ENCODE assay signal across 20 cellular contexts in genomic region chr1:150558328-150558727, GRCh38. TPM values are rescaled to one million over a fixed set of nuclear protein-coding genes. Genes with fewer than 3 reads are reported as not detected.
A peak's percentile ranks its signal among the peaks of the same experiment; 100 is the strongest.
DNase-seq lines count a peak whose midpoint lies in the region; ATAC-seq, FAIRE-seq and TF ChIP-seq lines count a peak whose summit lies in the region.
"Had no signal": no experiment of that assay in that cellular context is flagged by ENCODE, and none has a peak within 500 bp of the region (broad histone marks: within the 10 kb centered on the region; RNA-seq: fewer than 3 reads in every experiment).

No MANE protein-coding gene starts in this region.

- no peaks in the 10 kb centered on the region for H3K9me3 ChIP-seq in ascending aorta
- H3K9me3 ChIP-seq in endothelial cell of umbilical vein (replicated peaks; ENCODE audit: control insufficient read depth, insufficient read depth, low read length) = no peaks in the 10 kb centered on the region
- peaks cover 0 to 2% of the 10 kb centered on the region in 2 donors for H3K9me3 ChIP-seq in neuronal stem cell (replicated peaks in 1 of 2; ENCODE audit: control insufficient read depth in 2 of 2, insufficient read depth in 1 of 2, low read depth in 1 of 2, low read length in 2 of 2)
- no peaks in the 10 kb centered on the region for H3K9me3 ChIP-seq in thoracic aorta
- no peaks in the 10 kb centered on the region for H3K9me3 ChIP-seq in CD8-positive, alpha-beta T cell (ENCODE audit: low read length)

- no peak overlapping the region for H2BK120ac ChIP-seq in neuronal stem cell (ENCODE audit: low read depth, low read length)

- H2BK12ac ChIP-seq in neuronal stem cell (ENCODE audit: low read length) = no peak overlapping the region

- no peak for ATAC-seq in thoracic aorta (ENCODE audit: insufficient number of reproducible peaks, low FRiP score, low read depth)
- ATAC-seq in CD8-positive, alpha-beta T cell = no peak
- ATAC-seq in activated T-helper 17 cell treated with anti-CD3 and anti-CD28 coated beads, Interleukin-2, amount 50 U/mL, for 72 hours (replicated peaks) = no peak
- ATAC-seq: activated CD4-positive, alpha-beta T cell treated with anti-CD3 and anti-CD28 coated beads for 36 hours; esophagus mucosa; GM12878; sciatic nerve had no signal

- no peak for TF ChIP-seq POLR2A in endothelial cell of umbilical vein (IDR thresholded peaks at IDR 0.05; ENCODE audit: low read depth, low read length)

- H2BK15ac ChIP-seq in neuronal stem cell (ENCODE audit: low read length) = no peak overlapping the region

- dilution Hi-C loops in endothelial cell of umbilical vein (cut with MboI; ENCODE audit: extremely low pct_ligation_motif_present, low sequenced_read_pairs) = no loop called here

- H3K79me1 ChIP-seq in neuronal stem cell (ENCODE audit: low read depth, low read length) = peaks cover 5% of the 10 kb centered on the region

- FAIRE-seq in endothelial cell of umbilical vein (lab: Jason Lieb, UNC) = no peak
- FAIRE-seq: GM12878 had no signal

- H3K27ac Mint-ChIP-seq in CD8-positive, alpha-beta T cell = no peak overlapping the region
- no peak overlapping the region for H3K27ac Mint-ChIP-seq in activated T-helper 17 cell treated with anti-CD3 and anti-CD28 coated beads, Interleukin-2, amount 50 U/mL, for 72 hours
- no peak overlapping the region for H3K27ac Mint-ChIP-seq in chondrocyte (ENCODE audit: unreplicated experiment)
- H3K27ac Mint-ChIP-seq: activated CD4-positive, alpha-beta T cell treated with anti-CD3 and anti-CD28 coated beads for 36 hours; B cell had no signal

- H3K36me3 ChIP-seq in ascending aorta = peaks cover 7 to 36% of the 10 kb centered on the region in 2 donors
- peaks cover 0 to 4% of the 10 kb centered on the region in 2 experiments for H3K36me3 ChIP-seq in endothelial cell of umbilical vein (ENCODE audit: control insufficient read depth in 2 of 2, extremely low read depth in 1 of 2, insufficient read depth in 2 of 2, low read length in 2 of 2)
- peaks cover 3 to 4% of the 10 kb centered on the region in 2 donors for H3K36me3 ChIP-seq in neuronal stem cell (replicated peaks in 1 of 2; ENCODE audit: control insufficient read depth in 2 of 2, insufficient read depth in 2 of 2, low read length in 2 of 2)
- H3K36me3 ChIP-seq in thoracic aorta = peaks cover 4% of the 10 kb centered on the region
- H3K36me3 ChIP-seq in CD8-positive, alpha-beta T cell (ENCODE audit: insufficient read depth, low read length) = no peaks in the 10 kb centered on the region

- peak overlapping the region; percentile 57 for H3K9ac ChIP-seq in endothelial cell of umbilical vein (replicated peaks; ENCODE audit: extremely low read depth, insufficient read depth, low read length)
- H3K9ac ChIP-seq in neuronal stem cell (ENCODE audit: low read depth, low read length, poor library complexity) = no peak overlapping the region

- H4K8ac ChIP-seq in neuronal stem cell (ENCODE audit: low read depth, low read length) = no peak overlapping the region

- POLR2A ChIA-PET in endothelial cell of umbilical vein (lab: Charles Lee) = interaction anchor here (1.0 to 1.4 kb wide), 2 partner anchors 10 to 21 kb away, joined by 5 to 6 read pairs; partner anchors contain the start of gene MCL1
- POLR2A ChIA-PET in CD8-positive, alpha-beta T cell (lab: Charles Lee) = interaction anchor here (6.6 to 14.6 kb wide), 2 partner anchors 18 to 72 kb away, joined by 67 to 584 read pairs; partner anchors contain the start of genes ENSA and MCL1

- H3K27ac ChIP-seq in ascending aorta = peak overlapping the region; percentile 98 to 100
- H3K27ac ChIP-seq in endothelial cell of umbilical vein (ENCODE audit: insufficient read depth, low read depth, low read length) = peak overlapping the region; percentile 62
- H3K27ac ChIP-seq in neuronal stem cell (replicated peaks; ENCODE audit: low read length) = no peak overlapping the region
- peak overlapping the region; percentile 99 to 100 for H3K27ac ChIP-seq in thoracic aorta
- no peak overlapping the region for H3K27ac ChIP-seq in CD8-positive, alpha-beta T cell (ENCODE audit: low read depth, low read length)

- no TSS peak for BruUV-seq in endothelial cell of umbilical vein (replicated peaks; lab: Mats Ljungman, UMichigan)

- H3K18ac ChIP-seq in neuronal stem cell (ENCODE audit: low read length) = no peak overlapping the region

- no peaks in the 10 kb centered on the region for H3K9me3 Mint-ChIP-seq in CD8-positive, alpha-beta T cell
- H3K9me3 Mint-ChIP-seq in activated T-helper 17 cell treated with anti-CD3 and anti-CD28 coated beads, Interleukin-2, amount 50 U/mL, for 72 hours = no peaks in the 10 kb centered on the region
- no peaks in the 10 kb centered on the region for H3K9me3 Mint-ChIP-seq in chondrocyte (ENCODE audit: low read depth)

- peak overlapping the region; percentile 75 for H3K4me2 ChIP-seq in endothelial cell of umbilical vein (ENCODE audit: insufficient read depth, low read length)
- no peak overlapping the region for H3K4me2 ChIP-seq in neuronal stem cell (ENCODE audit: insufficient read depth, low read length, poor library complexity, severe bottlenecking)

- H3K4me3 Mint-ChIP-seq in CD8-positive, alpha-beta T cell = no peak overlapping the region
- H3K4me3 Mint-ChIP-seq in activated T-helper 17 cell treated with anti-CD3 and anti-CD28 coated beads, Interleukin-2, amount 50 U/mL, for 72 hours = no peak overlapping the region
- no peak overlapping the region for H3K4me3 Mint-ChIP-seq in chondrocyte (ENCODE audit: unreplicated experiment)
- H3K4me3 Mint-ChIP-seq: activated CD4-positive, alpha-beta T cell treated with anti-CD3 and anti-CD28 coated beads for 36 hours; B cell had no signal

- no peaks in the 10 kb centered on the region for H3K27me3 Mint-ChIP-seq in CD8-positive, alpha-beta T cell (ENCODE audit: low read depth)
- no peaks in the 10 kb centered on the region for H3K27me3 Mint-ChIP-seq in activated T-helper 17 cell treated with anti-CD3 and anti-CD28 coated beads, Interleukin-2, amount 50 U/mL, for 72 hours
- no peaks in the 10 kb centered on the region for H3K27me3 Mint-ChIP-seq in chondrocyte (ENCODE audit: low read depth)
- H3K27me3 Mint-ChIP-seq: activated CD4-positive, alpha-beta T cell treated with anti-CD3 and anti-CD28 coated beads for 36 hours; B cell had no signal

- H3K4me3 ChIP-seq in ascending aorta = peak overlapping the region in 1 of 2 donors; percentile 63
- peak overlapping the region; percentile 30 to 58 (median 43) for H3K4me3 ChIP-seq in endothelial cell of umbilical vein (replicated peaks in 1 of 3; ENCODE audit: insufficient read depth in 1 of 3, low read depth in 1 of 3, low read length in 3 of 3)
- no peak overlapping the region for H3K4me3 ChIP-seq in neuronal stem cell (ENCODE audit: low read length in 2 of 2)
- peak overlapping the region; percentile 71 for H3K4me3 ChIP-seq in thoracic aorta
- H3K4me3 ChIP-seq in CD8-positive, alpha-beta T cell (ENCODE audit: low read depth, low read length) = no peak overlapping the region
- H3K4me3 ChIP-seq: GM12878 had no signal

- peak overlapping the region; percentile 59 for H2AK5ac ChIP-seq in neuronal stem cell (ENCODE audit: low read depth, low read length)

- intact Hi-C loops in ascending aorta (cut with DNase I) = loop anchor here (10.0 kb wide), 3 partner anchors 136 to 416 kb away; partner anchors contain the start of genes ARNT, CERS2 and GOLPH3L
- intact Hi-C loops in endothelial cell of umbilical vein (cut with micrococcal nuclease) = loop anchor here (2.0 kb wide), 1 partner anchor 72 kb away; the partner anchor contains the start of gene TARS2
- intact Hi-C loops in CD8-positive, alpha-beta T cell (cut with DNase I, micrococcal nuclease) = no loop called here

- no peaks in the 10 kb centered on the region for H3K9me1 ChIP-seq in endothelial cell of umbilical vein (replicated peaks; ENCODE audit: control insufficient read depth, extremely low read depth, insufficient read depth, low read length)

- peaks cover 4% of the 10 kb centered on the region for H3K79me2 ChIP-seq in endothelial cell of umbilical vein (ENCODE audit: control insufficient read depth, insufficient read depth, low read length)

- TF ChIP-seq CTCF in ascending aorta (IDR thresholded peaks at IDR 0.05) (no peak), endothelial cell of umbilical vein (IDR thresholded peaks at IDR 0.05; ENCODE audit: extremely low read depth in 1 of 2, insufficient read depth in 1 of 2, low read depth in 1 of 2, low read length in 2 of 2) (no peak), thoracic aorta (IDR thresholded peaks at IDR 0.05) (no peak), chondrocyte (IDR thresholded peaks at IDR 0.05) (no peak)
- no peak for TF ChIP-seq CTCF in CD8-positive, alpha-beta T cell (IDR thresholded peaks at IDR 0.05)

- H3K4me1 ChIP-seq in ascending aorta (peaks cover 32 to 53% of the 10 kb centered on the region in 2 donors), endothelial cell of umbilical vein (ENCODE audit: control insufficient read depth, extremely low read depth, insufficient read depth, low read length) (peaks cover 43% of the 10 kb centered on the region), neuronal stem cell (ENCODE audit: control insufficient read depth in 2 of 2, insufficient read depth in 1 of 2, low read depth in 1 of 2, low read length in 2 of 2) (peaks cover 17 to 22% of the 10 kb centered on the region in 2 donors), thoracic aorta (ENCODE audit: control insufficient read depth in 1 of 2, low read depth in 2 of 2) (peaks cover 43 to 57% of the 10 kb centered on the region in 2 donors)
- H3K4me1 ChIP-seq in CD8-positive, alpha-beta T cell (ENCODE audit: insufficient read depth, low read length) = peaks cover 25% of the 10 kb centered on the region

- no peaks in the 10 kb centered on the region for H4K20me1 ChIP-seq in endothelial cell of umbilical vein (replicated peaks; ENCODE audit: control insufficient read depth, extremely low read depth, insufficient read depth, low read length)

- no CpG with 5 or more reads among the region's 15 CpGs for WGBS in neuronal stem cell (ENCODE audit: extremely low coverage in 2 of 2, insufficient read length in 2 of 2, insufficient replicate concordance in 1 of 2), 2 donors

- H3K27me3 ChIP-seq in ascending aorta = no peaks in the 10 kb centered on the region
- H3K27me3 ChIP-seq in endothelial cell of umbilical vein (ENCODE audit: control insufficient read depth in 2 of 2, insufficient read depth in 2 of 2, low read length in 2 of 2) = no peaks in the 10 kb centered on the region
- H3K27me3 ChIP-seq in neuronal stem cell (ENCODE audit: control insufficient read depth in 3 of 3, insufficient read depth in 3 of 3, low read depth in 1 of 3, low read length in 3 of 3) = no peaks in the 10 kb centered on the region
- H3K27me3 ChIP-seq in thoracic aorta (replicated peaks; ENCODE audit: insufficient read depth) = no peaks in the 10 kb centered on the region
- no peaks in the 10 kb centered on the region for H3K27me3 ChIP-seq in CD8-positive, alpha-beta T cell (ENCODE audit: insufficient read depth, low read length)

- H3K14ac ChIP-seq in neuronal stem cell (ENCODE audit: low read length) = no peak overlapping the region

- H2AFZ ChIP-seq in endothelial cell of umbilical vein (ENCODE audit: low read depth, low read length) = no peak overlapping the region
- no peak overlapping the region for H2AFZ ChIP-seq in neuronal stem cell (ENCODE audit: low read length)

- H2BK5ac ChIP-seq in neuronal stem cell (ENCODE audit: low read length) = peak overlapping the region; percentile 58

- H4K91ac ChIP-seq in neuronal stem cell (ENCODE audit: low read depth, low read length, poor library complexity) = no peak overlapping the region

- no peak overlapping the region for H3K4ac ChIP-seq in neuronal stem cell (ENCODE audit: low read length)

- CTCF ChIA-PET in endothelial cell of umbilical vein (lab: Charles Lee) = interaction anchor here (0.6 to 13.9 kb wide), 15 partner anchors 10 to 448 kb away, joined by 3 to 288 read pairs (median 9); partner anchors contain the start of genes ADAMTSL4, CTSK, MCL1 and MINDY1
- CTCF ChIA-PET in CD8-positive, alpha-beta T cell (lab: Charles Lee) = interaction anchor here (0.6 to 34.3 kb wide), 5 partner anchors 18 to 159 kb away, joined by 4 to 799 read pairs (median 5); partner anchors contain the start of genes ENSA and MCL1

- H3K36me3 Mint-ChIP-seq in CD8-positive, alpha-beta T cell = peaks cover 7% of the 10 kb centered on the region
- H3K36me3 Mint-ChIP-seq in activated T-helper 17 cell treated with anti-CD3 and anti-CD28 coated beads, Interleukin-2, amount 50 U/mL, for 72 hours (ENCODE audit: low read depth) = peaks cover 26% of the 10 kb centered on the region
- no peaks in the 10 kb centered on the region for H3K36me3 Mint-ChIP-seq in chondrocyte (ENCODE audit: low read depth)

- peaks cover 26% of the 10 kb centered on the region for H3K4me1 Mint-ChIP-seq in CD8-positive, alpha-beta T cell (ENCODE audit: low read depth)
- H3K4me1 Mint-ChIP-seq in activated T-helper 17 cell treated with anti-CD3 and anti-CD28 coated beads, Interleukin-2, amount 50 U/mL, for 72 hours = peaks cover 27% of the 10 kb centered on the region
- peaks cover 36% of the 10 kb centered on the region for H3K4me1 Mint-ChIP-seq in chondrocyte (ENCODE audit: low read depth)

- DNase-seq in ascending aorta (ENCODE audit: low spot score in 2 of 2) = no peak
- DNase-seq in endothelial cell of umbilical vein (ENCODE audit: low read depth, low spot score) = no peak
- no peak for DNase-seq in neuronal stem cell (ENCODE audit: low spot score)
- DNase-seq in thoracic aorta (ENCODE audit: low spot score) = no peak
- DNase-seq in CD8-positive, alpha-beta T cell = no peak
- no peak for DNase-seq in NCI-H1694 treated with DMSO at 0.1 percent for 48 hours (lab: John Stamatoyannopoulos, UW)
- DNase-seq in chondrocyte (ENCODE audit: low spot score) = no peak
- DNase-seq: activated CD4-positive, alpha-beta T cell treated with anti-CD3 and anti-CD28 coated beads for 36 hours; activated CD8-positive, alpha-beta memory T cell treated with anti-CD3 and anti-CD28 coated beads, Interleukin-2, amount 50 U/mL, for 4 hours; activated gamma-delta T cell; cortex of kidney; GDM1; NCI-H526 treated with DMSO at 0.1 percent for 48 hours; T1000 had no signal

- no peak overlapping the region for H3K23ac ChIP-seq in neuronal stem cell (ENCODE audit: low read depth, low read length, poor library complexity)

RNA-seq across cellular contexts. Expression of gene ADAMTSL4, which starts 9.1 kb away (rescaled TPM):
- total RNA-seq in ascending aorta (85.3 TPM), endothelial cell of umbilical vein (0.37 and 0.73 TPM in 2 replicates), thoracic aorta (10 to 100 TPM; 28.4 to 45.1 TPM), chondrocyte (3.6 to 5.7 TPM (median 5.1 TPM) in 3 replicates)
- 0.96 and 1.0 TPM in 2 replicates for polyA plus RNA-seq in endothelial cell of umbilical vein
- 0.67 and 0.75 TPM in 2 replicates for polyA plus RNA-seq in endothelial cell of umbilical vein (2011; cell fraction: cytosol; rRNA removed)
- polyA plus RNA-seq in endothelial cell of umbilical vein (2011; cell fraction: nucleus; rRNA removed) = 0.63 and 0.74 TPM in 2 replicates
- 3.0 and 3.6 TPM in 2 replicates for polyA plus RNA-seq in endothelial cell of umbilical vein (2012)
- 2.5 and 4.0 TPM in 2 replicates for polyA minus RNA-seq in endothelial cell of umbilical vein
- polyA minus RNA-seq in endothelial cell of umbilical vein (2011; cell fraction: cytosol; rRNA and poly(A)+ RNA removed) = 2.8 TPM
- 0.58 TPM in 1 of 2 replicates, not detected in the other for polyA minus RNA-seq in endothelial cell of umbilical vein (2011; cell fraction: nucleus; rRNA and poly(A)+ RNA removed)
- polyA plus RNA-seq in neuronal stem cell (2013, experiment 1 of 2) = 0.14 TPM
- 0.17 TPM for polyA plus RNA-seq in neuronal stem cell (2013, experiment 2 of 2)
- not detected for total RNA-seq in CD8-positive, alpha-beta T cell
- under 1 TPM; 0.29 to 0.37 TPM for total RNA-seq in activated T-helper 17 cell treated with anti-CD3 and anti-CD28 coated beads, Interleukin-2, amount 50 U/mL, for 72 hours
- total RNA-seq: B cell had no signal

RNA-seq across cellular contexts. Expression of gene MCL1, which starts 21.1 kb away (rescaled TPM):
- total RNA-seq in ascending aorta = 394 TPM
- total RNA-seq in endothelial cell of umbilical vein = 186 and 212 TPM in 2 replicates
- polyA plus RNA-seq in endothelial cell of umbilical vein = 63.9 and 87.3 TPM in 2 replicates
- polyA plus RNA-seq in endothelial cell of umbilical vein (2011; cell fraction: cytosol; rRNA removed) = 71.3 and 83.7 TPM in 2 replicates
- 334 and 381 TPM in 2 replicates for polyA plus RNA-seq in endothelial cell of umbilical vein (2011; cell fraction: nucleus; rRNA removed)
- 120 and 171 TPM in 2 replicates for polyA plus RNA-seq in endothelial cell of umbilical vein (2012)
- polyA minus RNA-seq in endothelial cell of umbilical vein = 129 and 158 TPM in 2 replicates
- polyA minus RNA-seq in endothelial cell of umbilical vein (2011; cell fraction: cytosol; rRNA and poly(A)+ RNA removed) = 105 TPM
- polyA minus RNA-seq in endothelial cell of umbilical vein (2011; cell fraction: nucleus; rRNA and poly(A)+ RNA removed) = 263 and 290 TPM in 2 replicates
- 117 TPM for polyA plus RNA-seq in neuronal stem cell (2013, experiment 1 of 2)
- polyA plus RNA-seq in neuronal stem cell (2013, experiment 2 of 2) = 117 TPM
- 100 to 1,000 TPM; 588 to 607 TPM for total RNA-seq in thoracic aorta
- total RNA-seq in CD8-positive, alpha-beta T cell = 100 to 1,000 TPM; 682 to 685 TPM
- total RNA-seq in activated T-helper 17 cell treated with anti-CD3 and anti-CD28 coated beads, Interleukin-2, amount 50 U/mL, for 72 hours = 100 to 1,000 TPM; 235 to 351 TPM
- 211 to 264 TPM (median 255 TPM) in 3 replicates for total RNA-seq in chondrocyte

RNA-seq across cellular contexts. Expression of gene FALEC, which starts 42.8 kb away (rescaled TPM):
- not detected for total RNA-seq in ascending aorta
- total RNA-seq in endothelial cell of umbilical vein = not detected in 2 replicates
- polyA plus RNA-seq in endothelial cell of umbilical vein = not detected in 2 replicates
- not detected in 2 replicates for polyA plus RNA-seq in endothelial cell of umbilical vein (2011; cell fraction: cytosol; rRNA removed)
- not detected in 2 replicates for polyA plus RNA-seq in endothelial cell of umbilical vein (2011; cell fraction: nucleus; rRNA removed)
- polyA plus RNA-seq in endothelial cell of umbilical vein (2012) = not detected in 2 replicates
- 0.42 TPM in 1 of 2 replicates, not detected in the other for polyA minus RNA-seq in endothelial cell of umbilical vein
- polyA minus RNA-seq in endothelial cell of umbilical vein (2011; cell fraction: cytosol; rRNA and poly(A)+ RNA removed) = not detected
- polyA minus RNA-seq in endothelial cell of umbilical vein (2011; cell fraction: nucleus; rRNA and poly(A)+ RNA removed) = not detected in 2 replicates
- 0.67 TPM for polyA plus RNA-seq in neuronal stem cell (2013, experiment 1 of 2)
- 1.1 TPM for polyA plus RNA-seq in neuronal stem cell (2013, experiment 2 of 2)
- not detected for total RNA-seq in thoracic aorta
- total RNA-seq in CD8-positive, alpha-beta T cell = not detected
- 1 to 10 TPM in 1 of 2 donors, not detected in 1; 1.2 TPM for total RNA-seq in activated T-helper 17 cell treated with anti-CD3 and anti-CD28 coated beads, Interleukin-2, amount 50 U/mL, for 72 hours
- 1.2 TPM in 1 of 3 replicates, not detected in the others for total RNA-seq in chondrocyte
- total RNA-seq: sciatic nerve, temporal lobe had no signal

RNA-seq across cellular contexts. Expression of gene ECM1, which starts 50.4 kb away (rescaled TPM):
- total RNA-seq in ascending aorta = 55.8 TPM
- total RNA-seq in endothelial cell of umbilical vein = 7.2 and 7.3 TPM in 2 replicates
- polyA plus RNA-seq in endothelial cell of umbilical vein = 16.6 and 20.5 TPM in 2 replicates
- polyA plus RNA-seq in endothelial cell of umbilical vein (2011; cell fraction: cytosol; rRNA removed) = 8.3 and 10.8 TPM in 2 replicates
- polyA plus RNA-seq in endothelial cell of umbilical vein (2011; cell fraction: nucleus; rRNA removed) = 12.9 and 14.6 TPM in 2 replicates
- 8.8 and 12.4 TPM in 2 replicates for polyA plus RNA-seq in endothelial cell of umbilical vein (2012)
- 7.0 and 10.2 TPM in 2 replicates for polyA minus RNA-seq in endothelial cell of umbilical vein
- polyA minus RNA-seq in endothelial cell of umbilical vein (2011; cell fraction: cytosol; rRNA and poly(A)+ RNA removed) = 3.7 TPM
- polyA minus RNA-seq in endothelial cell of umbilical vein (2011; cell fraction: nucleus; rRNA and poly(A)+ RNA removed) = 2.5 and 2.9 TPM in 2 replicates
- 0.91 TPM for polyA plus RNA-seq in neuronal stem cell (2013, experiment 1 of 2)
- 0.91 TPM for polyA plus RNA-seq in neuronal stem cell (2013, experiment 2 of 2)
- total RNA-seq in thoracic aorta = 10 to 100 TPM; 22.8 to 54.0 TPM
- not detected for total RNA-seq in CD8-positive, alpha-beta T cell
- total RNA-seq in activated T-helper 17 cell treated with anti-CD3 and anti-CD28 coated beads, Interleukin-2, amount 50 U/mL, for 72 hours = 1 to 10 TPM; 1.1 to 2.0 TPM
- total RNA-seq in chondrocyte = 3.6 to 9.1 TPM (median 8.2 TPM) in 3 replicates

Comparison
In these comparisons a context has a peak if more than half of its experiments do, and no peak if none do; other contexts are left out.
1. H3K27ac ChIP-seq: peak in ascending aorta (2 of 2), endothelial cell of umbilical vein (single experiment) and thoracic aorta (2 of 2); none in neuronal stem cell (single experiment) and CD8-positive, alpha-beta T cell (single experiment).
2. H3K4me3 ChIP-seq: peak in endothelial cell of umbilical vein (3 of 3) and thoracic aorta (single experiment); none in neuronal stem cell (0 of 2) and CD8-positive, alpha-beta T cell (single experiment).
3. intact Hi-C loops: an anchor here in ascending aorta (10.0 kb wide) and endothelial cell of umbilical vein (2.0 kb wide); none called in CD8-positive, alpha-beta T cell.